In the genomic region with DNA sequence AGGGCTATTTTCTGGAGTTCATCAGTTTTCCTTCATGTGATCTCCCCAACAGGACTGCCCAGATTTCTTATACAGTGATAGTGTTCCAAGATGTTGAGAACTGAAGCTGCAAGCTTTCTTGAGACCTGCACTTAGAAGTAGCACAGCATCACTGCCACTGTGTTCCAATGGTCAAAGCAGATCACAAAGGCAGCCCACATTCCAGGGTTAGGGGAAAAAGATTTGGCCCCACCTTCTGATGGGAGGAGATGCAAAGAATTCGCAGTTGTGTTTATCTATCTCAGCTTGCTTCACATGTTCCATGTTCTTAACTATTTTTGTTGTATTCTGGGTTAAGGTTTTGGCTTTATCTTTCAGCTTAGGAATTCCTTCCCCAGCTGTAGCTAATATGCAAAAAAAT, we compare ENCODE assay signal across 26 cellular contexts.
"Had no signal": no experiment of that assay in that cellular context is flagged by ENCODE, and none has a peak within 500 bp of the region (broad histone marks: within the 10 kb centered on the region; RNA-seq: fewer than 3 reads in every experiment).

No MANE protein-coding gene starts in this region.

- H3K4me3 ChIP-seq: gastrocnemius medialis, left lung, smooth muscle cell, suprapubic skin, transverse colon, upper lobe of right lung, uterus had no signal

- ATAC-seq: effector memory CD8-positive, alpha-beta T cell; gastrocnemius medialis; left cardiac atrium; left lung; naive thymus-derived CD8-positive, alpha-beta T cell; sciatic nerve; stimulated activated naive CD8-positive, alpha-beta T cell treated with anti-CD3 and anti-CD28 coated beads, Interleukin-15, amount 100 ng/mL, for 72 hours; upper lobe of right lung had no signal

- H3K9me3 ChIP-seq: gastrocnemius medialis, left lung, neutrophil, suprapubic skin, transverse colon, upper lobe of right lung, uterus had no signal

- DNase-seq: cortex of kidney; effector memory CD8-positive, alpha-beta T cell; foreskin fibroblast; gastrocnemius medialis; head of caudate nucleus; kidney; left cardiac atrium; left lung; mesenchymal stem cell; naive thymus-derived CD8-positive, alpha-beta T cell; nephron progenitor cell; stimulated activated CD4-positive, alpha-beta T cell treated with anti-CD3 and anti-CD28 coated beads, Interleukin-12 subunit alpha, Interleukin-12 subunit beta, amount 100 ng/mL, for 4 hours; stimulated activated CD4-positive, alpha-beta T cell treated with anti-CD3 and anti-CD28 coated beads, Interleukin-1b, Interleukin-23, amount 100 ng/mL, for 48 hours; stimulated activated CD4-positive, alpha-beta T cell treated with anti-CD3 and anti-CD28 coated beads, Interleukin-4, amount 100 ng/mL, for 1 hour; stimulated activated CD8-positive, alpha-beta memory T cell treated with anti-CD3 and anti-CD28 coated beads, Interleukin-4, amount 100 ng/mL, for 48 hours; stimulated activated naive CD4-positive, alpha-beta T cell; stimulated activated naive CD8-positive, alpha-beta T cell treated with anti-CD3 and anti-CD28 coated beads, Interleukin-15, amount 100 ng/mL, for 72 hours; transverse colon; upper lobe of right lung; uterus had no signal

- H3K27ac ChIP-seq: gastrocnemius medialis, left lung, neutrophil, parathyroid adenoma, suprapubic skin, transverse colon, upper lobe of right lung, uterus had no signal

- H3K4me1 ChIP-seq: gastrocnemius medialis, left lung, parathyroid adenoma, upper lobe of right lung, uterus had no signal

- H3K79me2 ChIP-seq: parathyroid adenoma had no signal

- H3K36me3 ChIP-seq: gastrocnemius medialis, left lung, neutrophil, suprapubic skin, transverse colon, upper lobe of right lung, uterus had no signal

- H3K4me3 Mint-ChIP-seq: effector memory CD8-positive, alpha-beta T cell; naive thymus-derived CD8-positive, alpha-beta T cell; nephron progenitor cell; stimulated activated naive CD8-positive, alpha-beta T cell treated with anti-CD3 and anti-CD28 coated beads, Interleukin-15, amount 100 ng/mL, for 72 hours had no signal

- H3K9me3 Mint-ChIP-seq: effector memory CD8-positive, alpha-beta T cell had no signal

- H3K4me2 ChIP-seq: smooth muscle cell had no signal

- H3K9ac ChIP-seq: parathyroid adenoma had no signal

- H2AFZ ChIP-seq: parathyroid adenoma had no signal

- H3K27ac Mint-ChIP-seq: effector memory CD8-positive, alpha-beta T cell; naive thymus-derived CD8-positive, alpha-beta T cell; nephron progenitor cell; progenitor cell of endocrine pancreas; stimulated activated naive CD8-positive, alpha-beta T cell treated with anti-CD3 and anti-CD28 coated beads, Interleukin-15, amount 100 ng/mL, for 72 hours had no signal
